ENCODE assay signal across 16 cellular contexts in genomic region chr13:29513002-29513980, GRCh38.
DNase-seq lines count a peak whose midpoint lies in the region; ATAC-seq, FAIRE-seq and TF ChIP-seq lines count a peak whose summit lies in the region.
"Had no signal": no experiment of that assay in that cellular context is flagged by ENCODE, and none has a peak within 500 bp of the region (broad histone marks: within the 10 kb centered on the region; RNA-seq: fewer than 3 reads in every experiment).

No MANE protein-coding gene starts in this region.

- peak overlapping the region; percentile 28 for H2BK5ac ChIP-seq in trophoblast cell (ENCODE audit: low read depth, low read length, poor library complexity)

- H3K27ac Mint-ChIP-seq in activated CD4-positive, alpha-beta T cell treated with anti-CD3 and anti-CD28 coated beads for 36 hours: peak overlapping the region; percentile 41
- H3K27ac Mint-ChIP-seq in T-cell: no peak overlapping the region

- H3K23ac ChIP-seq in trophoblast cell (ENCODE audit: low read length): no peak overlapping the region

- peaks cover 44% of the 10 kb centered on the region for H3K36me3 Mint-ChIP-seq in activated CD4-positive, alpha-beta T cell treated with anti-CD3 and anti-CD28 coated beads for 36 hours (ENCODE audit: low read depth)
- H3K36me3 Mint-ChIP-seq in T-cell: peaks cover 23% of the 10 kb centered on the region

- H3K14ac ChIP-seq in trophoblast cell (ENCODE audit: low read length): peak overlapping the region; percentile 2

- no peak for FAIRE-seq in endothelial cell of umbilical vein (lab: Jason Lieb, UNC)
- FAIRE-seq: A204.1, GM19239, TTC549 had no signal

- POLR2A ChIA-PET in activated CD4-positive, alpha-beta T cell treated with anti-CD3 and anti-CD28 coated beads for 36 hours (lab: Charles Lee): no interaction called here
- POLR2A ChIA-PET in endothelial cell of umbilical vein (lab: Charles Lee): no interaction called here
- POLR2A ChIA-PET in T-cell (lab: Charles Lee): no interaction called here

- dilution Hi-C loops in endothelial cell of umbilical vein (cut with MboI; ENCODE audit: extremely low pct_ligation_motif_present, low sequenced_read_pairs): no loop called here

- CTCF ChIA-PET in activated CD4-positive, alpha-beta T cell treated with anti-CD3 and anti-CD28 coated beads for 36 hours (lab: Charles Lee): interaction anchor here (0.7 kb wide), 2 partner anchors 64 to 1266 kb away, joined by 4 read pairs; no protein-coding TSS in a partner anchor
- CTCF ChIA-PET in endothelial cell of umbilical vein (lab: Charles Lee): no interaction called here
- CTCF ChIA-PET in T-cell (lab: Charles Lee): interaction anchor here (0.6 kb wide), 2 partner anchors 197 to 730 kb away, joined by 3 to 9 read pairs; no protein-coding TSS in a partner anchor

- H4K12ac ChIP-seq in trophoblast cell (ENCODE audit: low read depth, low read length): no peak overlapping the region

- intact Hi-C loops in activated CD4-positive, alpha-beta T cell treated with anti-CD3 and anti-CD28 coated beads for 36 hours (cut with DNase I, micrococcal nuclease): no loop called here
- intact Hi-C loops in endothelial cell of umbilical vein (cut with micrococcal nuclease): no loop called here

- peak overlapping the region; percentile 36 for H3K18ac ChIP-seq in trophoblast cell (ENCODE audit: low read length)

- H2AFZ ChIP-seq in endothelial cell of umbilical vein (ENCODE audit: low read depth, low read length) (no peak overlapping the region), trophoblast cell (ENCODE audit: insufficient read depth, low read length, poor library complexity) (no peak overlapping the region)

- no peak overlapping the region for H3K27ac ChIP-seq in endothelial cell of umbilical vein (ENCODE audit: insufficient read depth, low read depth, low read length)
- H3K27ac ChIP-seq in trophoblast cell (ENCODE audit: low read depth, low read length): peak overlapping the region; percentile 46
- H3K27ac ChIP-seq: SK-N-MC, thoracic aorta had no signal

- H2BK120ac ChIP-seq in trophoblast cell (ENCODE audit: insufficient read depth, low read length, poor library complexity): peak overlapping the region; percentile 15

- H3K27me3 ChIP-seq in endothelial cell of umbilical vein (ENCODE audit: control insufficient read depth in 2 of 2, insufficient read depth in 2 of 2, low read length in 2 of 2): no peaks in the 10 kb centered on the region
- no peaks in the 10 kb centered on the region for H3K27me3 ChIP-seq in trophoblast cell (ENCODE audit: insufficient read depth, low read length)

- H3K79me1 ChIP-seq in trophoblast cell (ENCODE audit: low read length): peaks cover 32% of the 10 kb centered on the region

- H3K79me2 ChIP-seq in endothelial cell of umbilical vein (ENCODE audit: control insufficient read depth, insufficient read depth, low read length): no peaks in the 10 kb centered on the region
- H3K79me2 ChIP-seq in trophoblast cell (ENCODE audit: control insufficient read depth, insufficient read depth, low read length, poor library complexity): no peaks in the 10 kb centered on the region

- TF ChIP-seq CTCF in endothelial cell of umbilical vein (IDR thresholded peaks at IDR 0.05; ENCODE audit: extremely low read depth in 1 of 2, insufficient read depth in 1 of 2, low read depth in 1 of 2, low read length in 2 of 2): no peak

- no peak overlapping the region for H3K4ac ChIP-seq in trophoblast cell (ENCODE audit: low read depth, low read length)

- no TSS peak for BruUV-seq in endothelial cell of umbilical vein (replicated peaks; lab: Mats Ljungman, UMichigan)

- H2BK12ac ChIP-seq in trophoblast cell (ENCODE audit: low read length): peak overlapping the region; percentile 16

- no peaks in the 10 kb centered on the region for H3K4me1 Mint-ChIP-seq in activated CD4-positive, alpha-beta T cell treated with anti-CD3 and anti-CD28 coated beads for 36 hours
- H3K4me1 Mint-ChIP-seq in T-cell: no peaks in the 10 kb centered on the region
- H3K4me1 Mint-ChIP-seq: central memory CD8-positive, alpha-beta T cell had no signal

- H4K20me1 ChIP-seq in endothelial cell of umbilical vein (replicated peaks; ENCODE audit: control insufficient read depth, extremely low read depth, insufficient read depth, low read length): no peaks in the 10 kb centered on the region

- no peak for TF ChIP-seq POLR2A in endothelial cell of umbilical vein (IDR thresholded peaks at IDR 0.05; ENCODE audit: low read depth, low read length)

- H3K4me3 Mint-ChIP-seq in activated CD4-positive, alpha-beta T cell treated with anti-CD3 and anti-CD28 coated beads for 36 hours: no peak overlapping the region
- H3K4me3 Mint-ChIP-seq in T-cell: no peak overlapping the region
- H3K4me3 Mint-ChIP-seq: central memory CD8-positive, alpha-beta T cell had no signal

- H2AK5ac ChIP-seq in trophoblast cell (ENCODE audit: low read length): peak overlapping the region; percentile 3

- no peaks in the 10 kb centered on the region for H3K9me3 ChIP-seq in endothelial cell of umbilical vein (replicated peaks; ENCODE audit: control insufficient read depth, insufficient read depth, low read length)
- peaks cover 2% of the 10 kb centered on the region for H3K9me3 ChIP-seq in trophoblast cell (ENCODE audit: insufficient read depth, low read depth, low read length)
- H3K9me3 ChIP-seq: thoracic aorta had no signal

- H3K9ac ChIP-seq in endothelial cell of umbilical vein (replicated peaks; ENCODE audit: extremely low read depth, insufficient read depth, low read length): no peak overlapping the region
- H3K9ac ChIP-seq in trophoblast cell (ENCODE audit: low read length): no peak overlapping the region

- H3K4me1 ChIP-seq in endothelial cell of umbilical vein (ENCODE audit: control insufficient read depth, extremely low read depth, insufficient read depth, low read length) (peaks cover 16% of the 10 kb centered on the region), trophoblast cell (ENCODE audit: control insufficient read depth in 1 of 2, insufficient read depth in 2 of 2, low read length in 2 of 2) (peaks cover 28 to 33% of the 10 kb centered on the region in 2 experiments)

- no peak for DNase-seq in activated CD4-positive, alpha-beta T cell treated with anti-CD3 and anti-CD28 coated beads for 36 hours
- no peak for DNase-seq in activated CD4-positive, alpha-beta T cell treated with anti-CD3 and anti-CD28 coated beads for 4 hours
- peak; percentile 47 for DNase-seq in LHCN-M2 (ENCODE audit: low read depth)
- peak; percentile 10 for DNase-seq in endothelial cell of umbilical vein (ENCODE audit: low read depth, low spot score)
- DNase-seq in trophoblast cell: no peak
- no peak for DNase-seq in hippocampal formation (lab: John Stamatoyannopoulos, UW)
- DNase-seq in T-cell: no peak
- DNase-seq: head of caudate nucleus, NCI-H1092 treated with DMSO at 0.1 percent for 48 hours had no signal

- H4K91ac ChIP-seq in trophoblast cell (ENCODE audit: low read depth, low read length): peak overlapping the region; percentile 86

- H3K4me2 ChIP-seq in endothelial cell of umbilical vein (ENCODE audit: insufficient read depth, low read length): no peak overlapping the region
- H3K4me2 ChIP-seq in trophoblast cell (ENCODE audit: low read length): no peak overlapping the region

- H3K9me3 Mint-ChIP-seq in activated CD4-positive, alpha-beta T cell treated with anti-CD3 and anti-CD28 coated beads for 36 hours (ENCODE audit: low read depth): no peaks in the 10 kb centered on the region
- no peaks in the 10 kb centered on the region for H3K9me3 Mint-ChIP-seq in T-cell
- H3K9me3 Mint-ChIP-seq: central memory CD8-positive, alpha-beta T cell had no signal

- no CpG with 5 or more reads among the region's 24 CpGs for WGBS in trophoblast cell (ENCODE audit: extremely low coverage, insufficient coverage, insufficient read length)

- ATAC-seq in activated CD4-positive, alpha-beta T cell treated with anti-CD3 and anti-CD28 coated beads for 36 hours: no peak
- ATAC-seq in HG03196 (IDR thresholded peaks at IDR 0.05; ENCODE audit: unreplicated experiment) (no peak), T-cell (replicated peaks in 1 of 4) (no peak)

- no peaks in the 10 kb centered on the region for H3K27me3 Mint-ChIP-seq in activated CD4-positive, alpha-beta T cell treated with anti-CD3 and anti-CD28 coated beads for 36 hours
- H3K27me3 Mint-ChIP-seq in T-cell: no peaks in the 10 kb centered on the region
- H3K27me3 Mint-ChIP-seq: central memory CD8-positive, alpha-beta T cell had no signal

- H3K9me1 ChIP-seq in endothelial cell of umbilical vein (replicated peaks; ENCODE audit: control insufficient read depth, extremely low read depth, insufficient read depth, low read length): no peaks in the 10 kb centered on the region

- H3K36me3 ChIP-seq in endothelial cell of umbilical vein (ENCODE audit: control insufficient read depth in 2 of 2, extremely low read depth in 1 of 2, insufficient read depth in 2 of 2, low read length in 2 of 2) (peaks cover 5 to 7% of the 10 kb centered on the region in 2 experiments), trophoblast cell (ENCODE audit: control insufficient read depth in 1 of 2, insufficient read depth in 2 of 2, low read length in 2 of 2) (peaks cover 54 to 62% of the 10 kb centered on the region in 2 experiments)

- H3K4me3 ChIP-seq in endothelial cell of umbilical vein (replicated peaks in 1 of 3; ENCODE audit: insufficient read depth in 1 of 3, low read depth in 1 of 3, low read length in 3 of 3) (no peak overlapping the region), trophoblast cell (ENCODE audit: low read depth, low read length) (no peak overlapping the region)
- H3K4me3 ChIP-seq: SK-N-MC, thoracic aorta had no signal

- H4K8ac ChIP-seq in trophoblast cell (ENCODE audit: low read depth, low read length): peak overlapping the region; percentile 33

TF ChIP-seq in endothelial cell of umbilical vein, 7 proteins besides CTCF, POLR2A, EP300 and RAD21:
- TF ChIP-seq JUN (IDR thresholded peaks at IDR 0.05; ENCODE audit: borderline replicate concordance, insufficient read depth, insufficient read length, low read depth) (no peak), MYC (IDR thresholded peaks at IDR 0.05; ENCODE audit: low read depth, low read length) (no peak), GATA2 (IDR thresholded peaks at IDR 0.05; ENCODE audit: insufficient read depth, insufficient read length, low read depth, low read length) (no peak), FOS (IDR thresholded peaks at IDR 0.05; ENCODE audit: borderline replicate concordance, insufficient read depth, low read length) (no peak)

Comparison
In these comparisons a context has a peak if more than half of its experiments do, and no peak if none do; other contexts are left out.
1. DNase-seq: peak in LHCN-M2 (single experiment) and endothelial cell of umbilical vein (single experiment); none in activated CD4-positive, alpha-beta T cell treated with anti-CD3 and anti-CD28 coated beads for 36 hours (single experiment), activated CD4-positive, alpha-beta T cell treated with anti-CD3 and anti-CD28 coated beads for 4 hours (0 of 2), trophoblast cell (0 of 2), hippocampal formation (0 of 2) and T-cell (0 of 34).